31 cellular contexts compared by ENCODE assay signal in genomic region chr6:16846399-16846778, GRCh38.
"Had no signal": no experiment of that assay in that cellular context is flagged by ENCODE, and none has a peak within 500 bp of the region (broad histone marks: within the 10 kb centered on the region; RNA-seq: fewer than 3 reads in every experiment).

No MANE protein-coding gene starts in this region.

- DNase-seq: activated B cell treated with CpG ODN at 0.5 μM for 24 hours; activated CD4-positive, alpha-beta memory T cell treated with anti-CD3 and anti-CD28 coated beads for 36 hours; activated CD4-positive, alpha-beta T cell treated with anti-CD3 and anti-CD28 coated beads for 4 hours; activated CD4-positive, alpha-beta T cell treated with anti-CD3 and anti-CD28 coated beads, Interleukin-2, amount 10 ng/mL, durations not matched to agents 24 days and 14 days; activated CD4-positive, alpha-beta T cell treated with anti-CD3 and anti-CD28 coated beads, Interleukin-2, amount 50 U/mL, for 1 hour; activated CD4-positive, alpha-beta T cell treated with anti-CD3 and anti-CD28 coated beads, Interleukin-2, amount 50 U/mL, for 4 hours; activated CD4-positive, CD25-positive, alpha-beta regulatory T cell treated with anti-CD3 and anti-CD28 coated beads, Interleukin-2, amount 50 U/mL, for 72 hours; activated CD8-positive, alpha-beta memory T cell treated with anti-CD3 and anti-CD28 coated beads, Interleukin-2, amount 50 U/mL, for 4 hours; activated CD8-positive, alpha-beta T cell treated with anti-CD3 and anti-CD28 coated beads for 36 hours; activated effector memory CD4-positive, alpha-beta T cell treated with anti-CD3 and anti-CD28 coated beads, Interleukin-2, amount 50 U/mL, for 16 hours; activated gamma-delta T cell treated with Interleukin-2 at 50 U/mL for 16 hours; activated naive CD4-positive, alpha-beta T cell; activated naive CD4-positive, alpha-beta T cell treated with anti-CD3 and anti-CD28 coated beads for 36 hours; activated naive CD8-positive, alpha-beta T cell treated with anti-CD3 and anti-CD28 coated beads, Interleukin-2, amount 10 ng/mL, durations not matched to agents 7 days and 5 days; activated naive CD8-positive, alpha-beta T cell treated with anti-CD3 and anti-CD28 coated beads, Interleukin-2, amount 50 U/mL, for 24 hours; activated T-cell treated with anti-CD3 and anti-CD28 coated beads for 4 hours; activated T-cell treated with anti-CD3 and anti-CD28 coated beads, Interleukin-2, amount 50 U/mL, for 1 hour; activated T-cell treated with anti-CD3 and anti-CD28 coated beads, Interleukin-2, amount 50 U/mL, for 4 hours; activated T-cell treated with anti-CD3 and anti-CD28 coated beads, Interleukin-2, amount 50 U/mL, for 72 hours; amygdala; anterior cingulate cortex; caudate nucleus; cerebellar nuclear complex; T-helper 2 cell; T-helper 9 cell had no signal

- H3K27me3 ChIP-seq: ascending aorta, cardiac muscle cell had no signal

- H3K9me3 ChIP-seq: ascending aorta had no signal

- H3K4me3 ChIP-seq: ascending aorta, cardiac muscle cell had no signal

- H3K27ac ChIP-seq: ascending aorta, cardiac muscle cell, VCaP had no signal

- H3K4me1 ChIP-seq: ascending aorta had no signal

- FAIRE-seq: bronchial epithelial cell, TTC549 had no signal

- ATAC-seq: activated CD8-positive, alpha-beta T cell treated with anti-CD3 and anti-CD28 coated beads for 36 hours; activated naive CD8-positive, alpha-beta T cell treated with anti-CD3 and anti-CD28 coated beads, Interleukin-2, amount 50 U/mL, for 24 hours; activated T-cell treated with anti-CD3 and anti-CD28 coated beads, Interleukin-2, amount 50 U/mL, for 4 hours; activated T-cell treated with anti-CD3 and anti-CD28 coated beads, Interleukin-2, amount 50 U/mL, for 72 hours; activated T-helper 17 cell treated with anti-CD3 and anti-CD28 coated beads, Interleukin-2, amount 50 U/mL, for 72 hours had no signal

- H3K36me3 ChIP-seq: ascending aorta, cardiac muscle cell had no signal
